Comparison of ENCODE assay signal across 1 cellular context in genomic region chr11:102452461-102453285, GRCh38.
TF ChIP-seq lines count a peak whose summit lies in the region.

TMEM123 (minus strand) TSS chr11:102452765; CDS start chr11:102452623, 142 bp downstream.

TF ChIP-seq in HEK293, 187 proteins besides CTCF, POLR2A, EP300 and RAD21 (continued from another document and continues in another):
- TF ChIP-seq ZNF280D (tag by site-specific recombination; IDR thresholded peaks at IDR 0.05) (no peak), ZNF785 (tag by site-specific recombination; IDR thresholded peaks at IDR 0.05) (no peak), ZNF214 (tag by site-specific recombination; IDR thresholded peaks at IDR 0.05; ENCODE audit: borderline replicate concordance) (no peak), ZNF677 (tag by site-specific recombination; IDR thresholded peaks at IDR 0.05) (no peak), ELK4 (IDR thresholded peaks at IDR 0.05; ENCODE audit: borderline replicate concordance, low read depth, low read length) (no peak), HIC1 (tag by site-specific recombination; IDR thresholded peaks at IDR 0.05) (no peak), ZNF140 (tag by site-specific recombination; IDR thresholded peaks at IDR 0.05) (no peak), PATZ1 (tag by site-specific recombination; IDR thresholded peaks at IDR 0.05) (peak; percentile 30; the same call in 1 of the 2 replicates), ZNF692 (tag by site-specific recombination; IDR thresholded peaks at IDR 0.05) (no peak), SP7 (tag by site-specific recombination; IDR thresholded peaks at IDR 0.05) (0 out of 2 replicates have a peak, but pooled peaks have one; percentile 9), TSHZ1 (tag by site-specific recombination; IDR thresholded peaks at IDR 0.05; ENCODE audit: borderline replicate concordance) (no peak), ZNF202 (tag by site-specific recombination; IDR thresholded peaks at IDR 0.05; ENCODE audit: borderline replicate concordance) (no peak), ZNF121 (tag by site-specific recombination; IDR thresholded peaks at IDR 0.05) (no peak), ZNF133 (tag by site-specific recombination; IDR thresholded peaks at IDR 0.05) (no peak), ZNF513 (tag by site-specific recombination; IDR thresholded peaks at IDR 0.05) (no peak), ZNF529 (tag by site-specific recombination; IDR thresholded peaks at IDR 0.05; ENCODE audit: insufficient replicate concordance) (no peak), ZNF510 (tag by site-specific recombination; IDR thresholded peaks at IDR 0.05; ENCODE audit: insufficient replicate concordance) (no peak), ZNF394 (tag by site-specific recombination; IDR thresholded peaks at IDR 0.05; ENCODE audit: borderline replicate concordance) (no peak), ZNF558 (tag by site-specific recombination; IDR thresholded peaks at IDR 0.05) (no peak), ZNF585B (tag by site-specific recombination; IDR thresholded peaks at IDR 0.05) (no peak), ZNF518A (tag by site-specific recombination; conservative IDR thresholded peaks at IDR 0.05; ENCODE audit: low read depth) (no peak), ZNF223 (tag by site-specific recombination; IDR thresholded peaks at IDR 0.05) (no peak), ZNF830 (tag by site-specific recombination; IDR thresholded peaks at IDR 0.05; ENCODE audit: low read depth) (no peak), KLF9 (tag by site-specific recombination; IDR thresholded peaks at IDR 0.05; ENCODE audit: low read depth) (no peak), ZNF302 (tag by site-specific recombination; IDR thresholded peaks at IDR 0.05; ENCODE audit: low read depth) (no peak), ZBTB7A (tag by site-specific recombination; IDR thresholded peaks at IDR 0.05; ENCODE audit: low read depth) (no peak), ZNF266 (tag by site-specific recombination; IDR thresholded peaks at IDR 0.05; ENCODE audit: low read depth) (no peak), ZFP41 (tag by site-specific recombination; IDR thresholded peaks at IDR 0.05; ENCODE audit: borderline replicate concordance) (no peak), FEZF1 (tag by site-specific recombination; IDR thresholded peaks at IDR 0.05) (peak; percentile 74), EGR2 (tag by site-specific recombination; IDR thresholded peaks at IDR 0.05; ENCODE audit: low read depth) (no peak), SCRT2 (tag by site-specific recombination; IDR thresholded peaks at IDR 0.05) (peak; percentile 55), SCRT1 (tag by site-specific recombination; IDR thresholded peaks at IDR 0.05; ENCODE audit: borderline replicate concordance) (no peak), BCL11B (tag by site-specific recombination; IDR thresholded peaks at IDR 0.05; ENCODE audit: low read depth) (no peak), ZNF146 (tag by site-specific recombination; IDR thresholded peaks at IDR 0.05) (no peak), ZXDB (tag by site-specific recombination; IDR thresholded peaks at IDR 0.05) (no peak), ZNF248 (tag by site-specific recombination; IDR thresholded peaks at IDR 0.05) (no peak), SP2 (tag by site-specific recombination; IDR thresholded peaks at IDR 0.05) (peak; percentile 35), ZNF561 (tag by site-specific recombination; IDR thresholded peaks at IDR 0.05; ENCODE audit: borderline replicate concordance) (no peak), ZNF704 (tag by site-specific recombination; IDR thresholded peaks at IDR 0.05) (no peak)
